Comparison of ENCODE assay signal across 10 cellular contexts in genomic region chr6:73655341-73655917, GRCh38. TPM values are rescaled to one million over a fixed set of nuclear protein-coding genes. Genes with fewer than 3 reads are reported as not detected.
DNase-seq lines count a peak whose midpoint lies in the region; ATAC-seq, FAIRE-seq and TF ChIP-seq lines count a peak whose summit lies in the region.
"Had no signal": no experiment of that assay in that cellular context is flagged by ENCODE, and none has a peak within 500 bp of the region (broad histone marks: within the 10 kb centered on the region; RNA-seq: fewer than 3 reads in every experiment).

No MANE protein-coding gene starts in this region.

- FAIRE-seq in HepG2 (lab: Jason Lieb, UNC): no peak

- no peak for ATAC-seq in activated T-cell treated with anti-CD3 and anti-CD28 coated beads, Interleukin-2, amount 50 U/mL, for 4 hours
- ATAC-seq in activated T-helper 17 cell treated with anti-CD3 and anti-CD28 coated beads, Interleukin-2, amount 50 U/mL, for 72 hours (replicated peaks): no peak
- ATAC-seq in HepG2: no peak
- no peak for ATAC-seq in GM19452 (IDR thresholded peaks at IDR 0.05; ENCODE audit: unreplicated experiment)

- TF ChIP-seq POLR2A in HepG2 (IDR thresholded peaks at IDR 0.05; ENCODE audit: insufficient read depth in 1 of 2, low read depth in 2 of 2, low read length in 2 of 2) (no peak), tibial nerve (IDR thresholded peaks at IDR 0.05) (no peak)

- WGBS in HepG2 (ENCODE audit: low lambda C conversion rate): 87% methylated on average over 2 of the region's 2 CpGs
- WGBS in tibial nerve, 2 donors: 88 to 89% methylated on average over 2 of the region's 2 CpGs

- no peak overlapping the region for H2AFZ ChIP-seq in HepG2 (ENCODE audit: low read length)

- no peaks in the 10 kb centered on the region for H3K9me3 Mint-ChIP-seq in activated T-cell treated with anti-CD3 and anti-CD28 coated beads, Interleukin-2, amount 50 U/mL, for 4 hours
- no peaks in the 10 kb centered on the region for H3K9me3 Mint-ChIP-seq in activated T-helper 17 cell treated with anti-CD3 and anti-CD28 coated beads, Interleukin-2, amount 50 U/mL, for 72 hours

- H3K4me1 ChIP-seq in HepG2 (ENCODE audit: insufficient read depth, low read length) (peaks cover 28% of the 10 kb centered on the region), tibial nerve (peaks cover 4 to 22% (median 9%) of the 10 kb centered on the region in 4 donors)

- TF ChIP-seq CTCF in HepG2 (CRISPR knock-in tag; IDR thresholded peaks at IDR 0.05) (no peak), tibial nerve (IDR thresholded peaks at IDR 0.05) (no peak)

- no TSS peak for BruUV-seq in HepG2 (replicated peaks; lab: Mats Ljungman, UMichigan)

- no peaks in the 10 kb centered on the region for H4K20me1 ChIP-seq in HepG2 (ENCODE audit: insufficient read depth, low read length)

- H3K36me3 Mint-ChIP-seq in activated T-cell treated with anti-CD3 and anti-CD28 coated beads, Interleukin-2, amount 50 U/mL, for 4 hours (ENCODE audit: insufficient read depth): peaks cover 2% of the 10 kb centered on the region
- H3K36me3 Mint-ChIP-seq in activated T-helper 17 cell treated with anti-CD3 and anti-CD28 coated beads, Interleukin-2, amount 50 U/mL, for 72 hours (ENCODE audit: low read depth): no peaks in the 10 kb centered on the region

- H3K9me3 ChIP-seq in HepG2 (ENCODE audit: low read length) (no peaks in the 10 kb centered on the region), tibial nerve (no peaks in the 10 kb centered on the region)

- DNase-seq in activated T-cell treated with anti-CD3 and anti-CD28 coated beads, Interleukin-2, amount 50 U/mL, for 4 hours: no peak
- no peak for DNase-seq in activated T-cell treated with anti-CD3 and anti-CD28 coated beads, Interleukin-2, amount 50 U/mL, for 1 hour
- DNase-seq in HepG2 (ENCODE audit: low spot score) (no peak), tibial nerve (ENCODE audit: low spot score in 2 of 2) (no peak), nucleus accumbens (lab: John Stamatoyannopoulos, UW) (no peak), hypothalamus (lab: John Stamatoyannopoulos, UW) (no peak)
- DNase-seq: anterior cingulate cortex, NCI-H1417 treated with DMSO at 0.1 percent for 48 hours had no signal

- in situ Hi-C loops in HepG2 (cut with HindIII; ENCODE audit: extremely low pct_ligation_motif_present, low pct_unique_long_range_greater_than_20kb): no loop called here

- no peak for TF ChIP-seq EP300 in HepG2 (IDR thresholded peaks at IDR 0.05; ENCODE audit: low read depth in 2 of 2, low read length in 2 of 2)
- TF ChIP-seq EP300 in HepG2 (CRISPR knock-in tag; IDR thresholded peaks at IDR 0.05; ENCODE audit: borderline replicate concordance): no peak
- TF ChIP-seq EP300 in tibial nerve (IDR thresholded peaks at IDR 0.05): no peak

- H3K36me3 ChIP-seq in HepG2 (replicated peaks in 1 of 2; ENCODE audit: control insufficient read depth in 1 of 2, insufficient read depth in 2 of 2, low read length in 2 of 2) (no peaks in the 10 kb centered on the region), tibial nerve (no peaks in the 10 kb centered on the region)

- no peaks in the 10 kb centered on the region; a peak in 1 of 5 replicates for H3K27me3 ChIP-seq in HepG2 (ENCODE audit: control insufficient read depth in 1 of 2, insufficient read depth in 2 of 2, low read length in 2 of 2)
- H3K27me3 ChIP-seq in tibial nerve: no peaks in the 10 kb centered on the region

- peak overlapping the region; percentile 60 for H3K4me3 Mint-ChIP-seq in activated T-cell treated with anti-CD3 and anti-CD28 coated beads, Interleukin-2, amount 50 U/mL, for 4 hours
- peak overlapping the region; percentile 83 for H3K4me3 Mint-ChIP-seq in activated T-helper 17 cell treated with anti-CD3 and anti-CD28 coated beads, Interleukin-2, amount 50 U/mL, for 72 hours

- intact Hi-C loops in HepG2 (cut with micrococcal nuclease; ENCODE audit: unreplicated experiment): loop anchor here (10.0 kb wide), 1 partner anchor 879 kb away; no protein-coding TSS in a partner anchor

- H3K27ac ChIP-seq in HepG2 (ENCODE audit: extremely low read length, insufficient read depth, low read length) (peak overlapping the region; percentile 96), tibial nerve (peak overlapping the region in 3 of 4 donors; percentile 95 to 98 (median 97))

- H3K79me2 ChIP-seq in HepG2 (ENCODE audit: insufficient read depth, low read length): peaks cover 8% of the 10 kb centered on the region

- H3K4me1 Mint-ChIP-seq in activated T-cell treated with anti-CD3 and anti-CD28 coated beads, Interleukin-2, amount 50 U/mL, for 4 hours (ENCODE audit: low read depth): peaks cover 35% of the 10 kb centered on the region
- peaks cover 6% of the 10 kb centered on the region for H3K4me1 Mint-ChIP-seq in activated T-helper 17 cell treated with anti-CD3 and anti-CD28 coated beads, Interleukin-2, amount 50 U/mL, for 72 hours

- POLR2A ChIA-PET in HepG2 (lab: Yijun Ruan, JAX): interaction anchor here (1.6 to 3.9 kb wide), 3 partner anchors 89 to 135 kb away, joined by 8 to 46 read pairs (median 12); partner anchors contain the start of gene EEF1A1

- peak overlapping the region; percentile 77 for H3K4me2 ChIP-seq in HepG2 (ENCODE audit: low read depth, low read length)

- H3K9ac ChIP-seq in HepG2 (ENCODE audit: insufficient read depth, low read depth, low read length): peak overlapping the region; percentile 95; the same call in 1 of the 2 replicates

- H3K27ac Mint-ChIP-seq in activated T-helper 17 cell treated with anti-CD3 and anti-CD28 coated beads, Interleukin-2, amount 50 U/mL, for 72 hours: no peak overlapping the region

- no peak for TF ChIP-seq RAD21 in HepG2 (CRISPR knock-in tag; IDR thresholded peaks at IDR 0.05)

- CTCF ChIA-PET in HepG2 (lab: Yijun Ruan, JAX; ENCODE audit: low intra/inter-chr PET ratio, low total read pairs): no interaction called here

- no peaks in the 10 kb centered on the region for H3K27me3 Mint-ChIP-seq in activated T-cell treated with anti-CD3 and anti-CD28 coated beads, Interleukin-2, amount 50 U/mL, for 4 hours (ENCODE audit: low read depth)
- H3K27me3 Mint-ChIP-seq in activated T-helper 17 cell treated with anti-CD3 and anti-CD28 coated beads, Interleukin-2, amount 50 U/mL, for 72 hours: no peaks in the 10 kb centered on the region

- no peak overlapping the region for H3K4me3 ChIP-seq in HepG2 (replicated peaks in 1 of 3; ENCODE audit: insufficient read depth in 1 of 3, low read depth in 2 of 3, low read length in 3 of 3)
- peak overlapping the region in 2 of 4 donors; percentile 84 to 97 for H3K4me3 ChIP-seq in tibial nerve

RNA-seq across cellular contexts. Expression of gene SLC17A5, which starts 1.6 kb away (rescaled TPM):
- 1 to 10 TPM; 2.8 to 3.5 (median 3.1) TPM for total RNA-seq in activated T-cell treated with anti-CD3 and anti-CD28 coated beads, Interleukin-2, amount 50 U/mL, for 4 hours
- 1 to 10 TPM; 4.8 to 6.4 TPM for total RNA-seq in activated T-helper 17 cell treated with anti-CD3 and anti-CD28 coated beads, Interleukin-2, amount 50 U/mL, for 72 hours
- total RNA-seq in HepG2 (2016; rRNA removed; fragmentation: Illumina TruSeq; extraction: Trizol): 13.6 and 20.5 TPM in 2 replicates
- 3.7 and 4.7 TPM in 2 replicates for total RNA-seq in HepG2 (2016; cell fraction: cytosol; rRNA removed; fragmentation: Illumina TruSeq; extraction: Trizol; ENCODE audit: low read depth)
- 13.3 and 21.0 TPM in 2 replicates for total RNA-seq in HepG2 (2016; cell fraction: insoluble cytoplasmic fraction; rRNA removed; fragmentation: Illumina TruSeq; extraction: Trizol)
- 9.9 and 11.7 TPM in 2 replicates for total RNA-seq in HepG2 (2016; cell fraction: membrane; rRNA removed; fragmentation: Illumina TruSeq; extraction: Trizol)
- total RNA-seq in HepG2 (2016; cell fraction: nucleus; rRNA removed; fragmentation: Illumina TruSeq; extraction: Trizol): 16.3 and 20.4 TPM in 2 replicates
- 13.3 and 18.3 TPM in 2 replicates for polyA plus RNA-seq in HepG2 (2011; rRNA removed)
- 12.6 and 15.5 TPM in 2 replicates for polyA plus RNA-seq in HepG2 (2011; cell fraction: cytosol; rRNA removed)
- 2.8 and 4.1 TPM in 2 replicates for polyA plus RNA-seq in HepG2 (2011; cell fraction: nucleus; rRNA removed)
- polyA plus RNA-seq in HepG2 (2012): 10.0 and 11.8 TPM in 2 replicates
- polyA plus RNA-seq in HepG2 (2016; cell fraction: cytosol; fragmentation: Illumina TruSeq; extraction: Trizol; ENCODE audit: low read depth): 1.8 and 2.4 TPM in 2 replicates
- 10.8 and 11.9 TPM in 2 replicates for polyA plus RNA-seq in HepG2 (2016; cell fraction: insoluble cytoplasmic fraction; fragmentation: Illumina TruSeq; extraction: Trizol; ENCODE audit: low read depth)
- polyA plus RNA-seq in HepG2 (2016; cell fraction: membrane; fragmentation: Illumina TruSeq; extraction: Trizol; ENCODE audit: low read depth): 5.8 and 6.1 TPM in 2 replicates
- polyA plus RNA-seq in HepG2 (2016; cell fraction: nucleus; fragmentation: Illumina TruSeq; extraction: Trizol; ENCODE audit: insufficient read depth, low read depth): 19.5 and 20.0 TPM in 2 replicates
- polyA minus RNA-seq in HepG2 (2011; rRNA and poly(A)+ RNA removed; ENCODE audit: low replicate concordance): 13.3 and 27.2 TPM in 2 replicates
- polyA minus RNA-seq in HepG2 (2011; cell fraction: cytosol; rRNA and poly(A)+ RNA removed): 13.9 and 15.0 TPM in 2 replicates
- 10.9 and 14.3 TPM in 2 replicates for polyA minus RNA-seq in HepG2 (2011; cell fraction: nucleus; rRNA and poly(A)+ RNA removed)
- 10 to 100 TPM; 11.9 to 21.9 (median 16.8) TPM for total RNA-seq in tibial nerve

RNA-seq across cellular contexts. Expression of gene CD109, which starts 40.6 kb away (rescaled TPM):
- total RNA-seq in activated T-cell treated with anti-CD3 and anti-CD28 coated beads, Interleukin-2, amount 50 U/mL, for 4 hours: 10 to 100 TPM; 10.1 to 20.7 (median 11.2) TPM
- 10 to 100 TPM; 10.4 to 21.5 TPM for total RNA-seq in activated T-helper 17 cell treated with anti-CD3 and anti-CD28 coated beads, Interleukin-2, amount 50 U/mL, for 72 hours
- total RNA-seq in HepG2 (2016; rRNA removed; fragmentation: Illumina TruSeq; extraction: Trizol): 0.52 and 0.93 TPM in 2 replicates
- total RNA-seq in HepG2 (2016; cell fraction: cytosol; rRNA removed; fragmentation: Illumina TruSeq; extraction: Trizol; ENCODE audit: low read depth): 0.10 and 0.18 TPM in 2 replicates
- total RNA-seq in HepG2 (2016; cell fraction: insoluble cytoplasmic fraction; rRNA removed; fragmentation: Illumina TruSeq; extraction: Trizol): 0.70 and 0.82 TPM in 2 replicates
- 0.17 and 0.25 TPM in 2 replicates for total RNA-seq in HepG2 (2016; cell fraction: membrane; rRNA removed; fragmentation: Illumina TruSeq; extraction: Trizol)
- total RNA-seq in HepG2 (2016; cell fraction: nucleus; rRNA removed; fragmentation: Illumina TruSeq; extraction: Trizol): 2.2 and 2.4 TPM in 2 replicates
- polyA plus RNA-seq in HepG2 (2011; rRNA removed): 1.7 and 2.1 TPM in 2 replicates
- 0.98 and 1.5 TPM in 2 replicates for polyA plus RNA-seq in HepG2 (2011; cell fraction: cytosol; rRNA removed)
- 0.93 and 1.00 TPM in 2 replicates for polyA plus RNA-seq in HepG2 (2011; cell fraction: nucleus; rRNA removed)
- 1.0 and 1.1 TPM in 2 replicates for polyA plus RNA-seq in HepG2 (2012)
- 0.01 and 0.02 TPM in 2 replicates for polyA plus RNA-seq in HepG2 (2016; cell fraction: cytosol; fragmentation: Illumina TruSeq; extraction: Trizol; ENCODE audit: low read depth)
- polyA plus RNA-seq in HepG2 (2016; cell fraction: insoluble cytoplasmic fraction; fragmentation: Illumina TruSeq; extraction: Trizol; ENCODE audit: low read depth): 0.32 and 0.53 TPM in 2 replicates
- 0.07 and 0.09 TPM in 2 replicates for polyA plus RNA-seq in HepG2 (2016; cell fraction: membrane; fragmentation: Illumina TruSeq; extraction: Trizol; ENCODE audit: low read depth)
- 1.1 and 1.2 TPM in 2 replicates for polyA plus RNA-seq in HepG2 (2016; cell fraction: nucleus; fragmentation: Illumina TruSeq; extraction: Trizol; ENCODE audit: insufficient read depth, low read depth)
- 1.7 and 14.6 TPM in 2 replicates for polyA minus RNA-seq in HepG2 (2011; rRNA and poly(A)+ RNA removed; ENCODE audit: low replicate concordance)
- 2.8 and 4.2 TPM in 2 replicates for polyA minus RNA-seq in HepG2 (2011; cell fraction: cytosol; rRNA and poly(A)+ RNA removed)
- polyA minus RNA-seq in HepG2 (2011; cell fraction: nucleus; rRNA and poly(A)+ RNA removed): 4.1 and 4.4 TPM in 2 replicates
- total RNA-seq in tibial nerve: 10 to 100 TPM in 3 of 4 donors, 1 to 10 TPM in 1; 7.8 to 19.0 (median 12.7) TPM
